ENCODE assay signal across 9 cellular contexts in the genomic region with DNA sequence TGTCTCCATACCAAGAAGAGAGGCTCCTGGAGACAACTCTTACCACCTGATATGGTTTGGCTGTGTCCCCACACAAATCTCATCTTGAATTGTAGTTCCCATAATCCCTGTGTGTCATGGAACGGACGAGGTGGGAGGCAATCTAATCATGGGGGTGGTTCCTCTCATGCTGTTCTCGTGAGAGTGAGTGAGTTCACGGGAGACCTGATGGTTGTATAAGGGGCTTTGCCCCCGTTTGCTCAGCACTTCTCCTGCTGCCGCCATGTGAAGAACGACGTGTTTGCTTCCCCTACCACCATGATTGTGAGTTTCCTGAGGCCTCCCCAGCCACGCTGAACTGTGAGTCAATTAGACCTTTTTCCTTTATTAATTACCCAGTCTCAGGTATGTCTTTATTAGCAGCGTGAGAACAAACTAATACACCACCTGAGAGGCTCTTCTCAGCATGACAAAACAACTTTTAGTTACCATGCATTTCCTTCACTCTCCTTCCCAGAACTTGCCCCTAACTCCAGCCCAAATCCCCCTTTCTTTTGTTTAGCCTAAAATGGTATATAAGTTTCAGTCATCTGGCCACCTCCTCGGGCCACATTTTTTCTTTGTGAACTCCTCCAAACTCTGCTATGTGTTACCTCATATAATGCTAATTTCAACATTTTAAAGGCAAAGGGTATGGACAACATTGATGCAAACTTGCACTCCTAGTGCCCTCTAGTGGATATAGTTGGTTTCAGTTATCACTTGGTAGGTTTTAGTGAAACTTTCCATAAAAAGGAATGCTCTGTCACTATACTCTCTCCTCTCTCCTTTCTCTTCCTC. TPM values are rescaled to one million over a fixed set of nuclear protein-coding genes. Genes with fewer than 3 reads are reported as not detected.
DNase-seq lines count a peak whose midpoint lies in the region; ATAC-seq, FAIRE-seq and TF ChIP-seq lines count a peak whose summit lies in the region.
"Had no signal": no experiment of that assay in that cellular context is flagged by ENCODE, and none has a peak within 500 bp of the region (broad histone marks: within the 10 kb centered on the region; RNA-seq: fewer than 3 reads in every experiment).

No MANE protein-coding gene starts in this region.

- DNase-seq in GM20000 (ENCODE audit: low spot score) (peak; percentile 38), PC-9 (peak; percentile 1 to 42), myocyte (ENCODE audit: low read depth) (peak; percentile 43)
- DNase-seq in Jurkat, Clone E6-1 (ENCODE audit: low read depth, low spot score): peak; percentile 43
- no peak for DNase-seq in activated naive CD4-positive, alpha-beta T cell (lab: John Stamatoyannopoulos, UW)
- DNase-seq: activated naive CD8-positive, alpha-beta T cell treated with anti-CD3 and anti-CD28 coated beads, Interleukin-2, amount 10 ng/mL, durations not matched to agents 7 days and 5 days had no signal

- H3K9me2 ChIP-seq in PC-9 (ENCODE audit: insufficient read depth): no peaks in the 10 kb centered on the region

- POLR2A ChIA-PET in PC-9 (lab: Charles Lee; ENCODE audit: unreplicated experiment): no interaction called here

- no peaks in the 10 kb centered on the region for H3K9me3 ChIP-seq in PC-9 (ENCODE audit: insufficient read depth, low read depth)

- H2AFZ ChIP-seq in PC-9: no peak overlapping the region

- no peaks in the 10 kb centered on the region for H3F3A ChIP-seq in PC-9 (ENCODE audit: insufficient read depth, low read depth)

- no peaks in the 10 kb centered on the region for H3K36me3 ChIP-seq in PC-9 (ENCODE audit: low read depth)

- no peak for ATAC-seq in HG02763 (IDR thresholded peaks at IDR 0.05; ENCODE audit: unreplicated experiment)

- no peaks in the 10 kb centered on the region for H4K20me1 ChIP-seq in PC-9 (ENCODE audit: insufficient read depth)

- H3K4me2 ChIP-seq in PC-9: no peak overlapping the region

- no peak overlapping the region for H3K27ac ChIP-seq in PC-9

- TF ChIP-seq CTCF in GM20000 (IDR thresholded peaks at IDR 0.05; ENCODE audit: extremely low read depth, missing control alignments) (peak; percentile 65), PC-9 (conservative IDR thresholded peaks at IDR 0.05) (peak; percentile 73)

- no peaks in the 10 kb centered on the region for H3K4me1 ChIP-seq in PC-9 (replicated peaks; ENCODE audit: insufficient read depth)

- no peaks in the 10 kb centered on the region for H3K79me2 ChIP-seq in PC-9 (ENCODE audit: low read depth)

- no peaks in the 10 kb centered on the region for H3K27me3 ChIP-seq in PC-9 (ENCODE audit: insufficient read depth, low read depth)

- no peak overlapping the region for H3K4me3 ChIP-seq in Jurkat, Clone E6-1 (ENCODE audit: low read length)
- no peak overlapping the region for H3K4me3 ChIP-seq in PC-9

- no TSS peak for BruUV-seq in PC-9 (replicated peaks; lab: Mats Ljungman, UMichigan)

- intact Hi-C loops in PC-9 (cut with micrococcal nuclease; ENCODE audit: unreplicated experiment): loop anchor here (2.0 kb wide), 2 partner anchors 263 to 849 kb away; no protein-coding TSS in a partner anchor

- FAIRE-seq in G401.6 (lab: Jason Lieb, UNC) (peak; percentile 93), endometrium (lab: Jason Lieb, UNC) (peak; percentile 70)

- CTCF ChIA-PET in PC-9 (lab: Charles Lee): no interaction called here

RNA-seq across cellular contexts. Expression of a gene that starts 58.6 kb away (rescaled TPM):
- polyA plus RNA-seq in Jurkat, Clone E6-1 (2012; ENCODE audit: insufficient read depth, insufficient read length): not detected
- total RNA-seq in PC-9 (2021): not detected in 2 replicates
- not detected in 2 replicates for total RNA-seq in myocyte
- polyA plus RNA-seq in myocyte (2012): not detected

Comparison
In these comparisons a context has a peak if more than half of its experiments do, and no peak if none do; other contexts are left out.
1. DNase-seq: peak in GM20000 (single experiment), Jurkat, Clone E6-1 (single experiment), PC-9 (2 of 2) and myocyte (single experiment); none in activated naive CD4-positive, alpha-beta T cell (0 of 4).